8 cellular contexts compared by ENCODE assay signal in the genomic region with DNA sequence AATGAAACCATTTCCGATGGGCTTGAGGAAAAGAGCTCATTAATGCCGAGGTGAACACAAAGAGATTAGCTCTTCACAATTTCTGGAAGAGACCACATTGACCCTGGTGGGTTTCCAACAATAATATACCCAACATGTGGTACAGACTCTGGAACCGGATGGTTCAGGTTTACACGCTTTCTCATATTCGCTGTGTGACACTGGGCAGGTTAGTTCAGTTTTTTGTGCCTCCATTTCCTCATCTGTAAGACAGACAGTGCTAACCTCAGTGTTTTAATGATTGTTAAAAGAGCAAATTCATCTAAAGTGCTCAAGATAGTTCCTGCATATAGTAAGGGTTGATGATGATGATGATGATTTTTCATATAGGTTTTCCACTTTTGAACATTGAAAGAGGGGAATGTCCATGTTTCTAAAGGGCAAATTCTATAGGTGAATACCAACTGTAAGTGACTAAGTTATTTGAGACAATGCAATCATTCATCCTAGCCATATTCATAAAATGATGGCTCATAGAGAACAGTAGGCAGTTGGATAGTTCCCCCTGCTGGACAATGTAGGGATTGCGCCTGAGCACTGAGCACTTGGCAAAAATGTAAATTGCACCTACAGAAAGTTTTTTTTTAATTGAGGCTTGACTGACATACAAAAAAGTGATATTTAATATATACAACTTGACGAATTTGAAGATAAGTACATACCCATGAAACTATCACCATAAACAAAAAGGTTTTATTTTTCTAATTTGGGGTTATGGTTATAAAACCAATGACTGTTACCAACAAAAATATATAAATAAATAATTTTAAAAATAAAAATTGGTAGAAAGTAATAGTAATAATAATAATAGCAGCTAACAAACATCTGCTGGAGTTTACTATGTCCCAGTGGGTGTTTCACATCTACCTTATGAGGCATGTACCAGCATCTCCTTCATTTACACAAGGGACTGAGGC.
DNase-seq lines count a peak whose midpoint lies in the region; ATAC-seq and FAIRE-seq lines count a peak whose summit lies in the region.

No MANE protein-coding gene starts in this region.

- H3K9me3 Mint-ChIP-seq in memory B cell = no peaks in the 10 kb centered on the region

- peaks cover 17% of the 10 kb centered on the region for H3K4me1 Mint-ChIP-seq in memory B cell

- H3K27ac Mint-ChIP-seq in memory B cell = no peak overlapping the region

- H3K36me3 Mint-ChIP-seq in memory B cell = no peaks in the 10 kb centered on the region

- ATAC-seq in HG03095 (IDR thresholded peaks at IDR 0.05; ENCODE audit: unreplicated experiment) (peak; percentile 45), memory B cell (ENCODE audit: low read depth) (peak; percentile 36), HG03196 (IDR thresholded peaks at IDR 0.05; ENCODE audit: unreplicated experiment) (no peak)

- peaks cover 19% of the 10 kb centered on the region for H3K27me3 Mint-ChIP-seq in memory B cell

- H3K4me3 Mint-ChIP-seq in memory B cell = no peak overlapping the region

- FAIRE-seq in G401.6 (lab: Jason Lieb, UNC) = peak; percentile 95

- peak; percentile 88 for DNase-seq in NCI-H69 (lab: John Stamatoyannopoulos, UW)
- peak; percentile 79 for DNase-seq in activated CD4-positive, alpha-beta T cell treated with anti-CD3 and anti-CD28 coated beads, Interleukin-2, amount 50 U/mL, for 1 hour
- peak; percentile 81 for DNase-seq in dedifferentiated amniotic fluid mesenchymal stem cell (ENCODE audit: extremely low spot score)
- peak; percentile 71 to 79 for DNase-seq in memory B cell (ENCODE audit: low spot score in 2 of 2)
- peak; percentile 43 to 52 for DNase-seq in stimulated activated CD8-positive, alpha-beta memory T cell treated with anti-CD3 and anti-CD28 coated beads, Interleukin-15, amount 100 ng/mL, for 48 hours (ENCODE audit: low read depth in 2 of 2)
